ENCODE assay signal across 8 cellular contexts in the genomic region with DNA sequence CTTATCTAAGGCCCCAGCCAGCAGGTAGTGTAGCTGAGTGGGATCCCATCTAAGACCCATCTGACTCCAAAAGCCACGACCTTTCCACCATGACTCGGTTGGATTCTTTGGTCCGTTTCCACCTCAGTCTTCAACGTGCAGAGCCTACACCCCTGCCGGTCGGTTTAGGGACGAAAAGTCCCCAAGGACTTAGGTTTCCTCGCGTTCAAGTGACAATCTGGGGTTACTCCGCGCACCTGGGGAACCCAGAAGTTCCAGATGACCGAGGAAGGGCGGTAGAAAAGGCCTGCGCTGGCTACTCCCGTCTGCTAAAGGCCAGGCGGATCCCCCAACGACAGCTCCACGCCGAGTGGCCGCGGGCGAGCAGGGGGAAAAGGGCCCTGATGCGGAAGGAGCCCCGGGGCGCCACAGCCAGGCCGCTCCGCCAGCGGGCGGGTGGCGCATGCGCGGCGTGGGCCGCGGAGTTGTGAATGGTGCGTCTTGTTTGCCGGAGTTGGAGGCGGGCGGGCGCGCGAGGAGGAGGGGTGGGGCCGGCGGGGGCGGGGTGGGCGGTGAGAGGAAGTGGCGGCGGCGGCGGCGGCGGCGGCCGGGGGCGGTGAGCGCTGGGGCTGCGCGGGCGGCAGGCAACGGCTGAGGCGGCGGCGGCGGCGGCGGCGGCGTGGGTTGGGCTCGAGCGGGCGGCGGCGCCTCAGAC. TPM values are rescaled to one million over a fixed set of nuclear protein-coding genes. Genes with fewer than 3 reads are reported as not detected.
DNase-seq lines count a peak whose midpoint lies in the region; ATAC-seq and TF ChIP-seq lines count a peak whose summit lies in the region.

TSS of gene CBFB (plus strand) at position 595 of the 694 bp plus-strand sequence. CDS start 259 bp downstream, outside the sequence.

- peak; percentile 90 to 94 for ATAC-seq in activated naive CD4-positive, alpha-beta T cell treated with anti-CD3 and anti-CD28 coated beads, Interleukin-2, amount 50 U/mL, for 72 hours

- peak within 1 kb of the TSS; percentile 88 for H3K27ac ChIP-seq in osteoblast (ENCODE audit: low read depth, low read length)
- H3K27ac ChIP-seq in testis = peak within 1 kb of the TSS; percentile 94 to 98

- CTCF ChIA-PET in HEK293T (lab: Yijun Ruan, JAX) = interaction anchor here (1.2 kb wide), 1 partner anchor 10 kb away, joined by 9 read pairs; no protein-coding TSS in a partner anchor

- H3K36me3 Mint-ChIP-seq in activated naive CD4-positive, alpha-beta T cell treated with anti-CD3 and anti-CD28 coated beads, Interleukin-2, amount 50 U/mL, for 72 hours = peaks cover 24 to 29% of the 10 kb centered on the region in 2 donors

- peak within 1 kb of the TSS; percentile 99 for H2AFZ ChIP-seq in osteoblast (ENCODE audit: low read length)

- peak; percentile 99 for DNase-seq in GM06990 (ENCODE audit: extremely low read depth, insufficient read length)
- peak; percentile 98 for DNase-seq in HEK293T (ENCODE audit: extremely low spot score)
- peak; percentile 97 for DNase-seq in NB4 (ENCODE audit: low read depth)
- DNase-seq in SKM-1 (lab: John Stamatoyannopoulos, UW; ENCODE audit: unreplicated experiment) = peak; percentile 79
- peak; percentile 94 to 95 for DNase-seq in activated naive CD4-positive, alpha-beta T cell treated with anti-CD3 and anti-CD28 coated beads, Interleukin-2, amount 50 U/mL, for 72 hours (ENCODE audit: low spot score in 2 of 2)
- DNase-seq in glomerular visceral epithelial cell (ENCODE audit: extremely low spot score) = peak; percentile 94
- DNase-seq in osteoblast (ENCODE audit: insufficient read length, low spot score, missing footprints) = peak; percentile 99
- peak; percentile 95 for DNase-seq in testis

- H3K27me3 ChIP-seq in GM06990 (replicated peaks; ENCODE audit: control insufficient read depth, insufficient read depth, low read length) (no peaks in the 10 kb centered on the region), osteoblast (ENCODE audit: insufficient read depth, low read length) (no peaks in the 10 kb centered on the region), testis (no peaks in the 10 kb centered on the region)

- H4K20me1 ChIP-seq in osteoblast (ENCODE audit: insufficient read depth, low read length) = peaks cover 19% of the 10 kb centered on the region

- TF ChIP-seq CTCF in GM06990 (IDR thresholded peaks at IDR 0.05; ENCODE audit: insufficient read depth, low read length, poor library complexity, severe bottlenecking) = peak; percentile 22
- TF ChIP-seq CTCF in NB4 (IDR thresholded peaks at IDR 0.05; ENCODE audit: low read depth, low read length) = peak; percentile 1
- TF ChIP-seq CTCF in osteoblast (IDR thresholded peaks at IDR 0.05; ENCODE audit: extremely low read depth, low read depth, low read length) = no peak
- TF ChIP-seq CTCF in testis (IDR thresholded peaks at IDR 0.05) = no peak

- POLR2A ChIA-PET in HEK293T (lab: Yijun Ruan, JAX) = interaction anchor here (0.8 to 2.7 kb wide), 7 partner anchors 10 to 142 kb away, joined by 3 to 15 read pairs (median 5); partner anchors contain the start of gene NOL3

- H3K27ac Mint-ChIP-seq in activated naive CD4-positive, alpha-beta T cell treated with anti-CD3 and anti-CD28 coated beads, Interleukin-2, amount 50 U/mL, for 72 hours = peak within 1 kb of the TSS; percentile 89 to 93

- no peaks in the 10 kb centered on the region for H3K9me3 ChIP-seq in osteoblast (ENCODE audit: low read depth, low read length)
- H3K9me3 ChIP-seq in testis = no peaks in the 10 kb centered on the region

- H3K4me3 ChIP-seq in GM06990 (replicated peaks; ENCODE audit: low read depth, low read length) (peak within 1 kb of the TSS; percentile 89), NB4 (ENCODE audit: low read depth, low read length) (peak within 1 kb of the TSS; percentile 88), osteoblast (ENCODE audit: insufficient read depth, low read length) (peak within 1 kb of the TSS; percentile 79), testis (peak within 1 kb of the TSS; percentile 77 to 89)

- peaks cover 44% of the 10 kb centered on the region for H3K79me2 ChIP-seq in osteoblast (ENCODE audit: insufficient read depth, low read length)

- peak within 1 kb of the TSS; percentile 86 for H3K4me2 ChIP-seq in osteoblast (ENCODE audit: insufficient read depth, low read length)

- no peaks in the 10 kb centered on the region for H3K9me3 Mint-ChIP-seq in activated naive CD4-positive, alpha-beta T cell treated with anti-CD3 and anti-CD28 coated beads, Interleukin-2, amount 50 U/mL, for 72 hours

- WGBS in testis, 2 donors = 0 to 1% methylated on average over 6 to 50 of the region's 73 CpGs

- TF ChIP-seq POLR2A in NB4 (IDR thresholded peaks at IDR 0.05; ENCODE audit: extremely low read depth, insufficient read length) (peak; percentile 91), testis (IDR thresholded peaks at IDR 0.05) (no peak)

- no peaks in the 10 kb centered on the region for H3K36me3 ChIP-seq in GM06990 (ENCODE audit: control insufficient read depth, insufficient read depth, low read length)
- H3K36me3 ChIP-seq in osteoblast (ENCODE audit: insufficient read depth, low read length) = peaks cover 12% of the 10 kb centered on the region
- no peaks in the 10 kb centered on the region for H3K36me3 ChIP-seq in testis (ENCODE audit: low read depth, missing control alignments)

- intact Hi-C loops in testis (cut with DNase I; ENCODE audit: low total_unique reads) = no loop called here

- H3K4me1 ChIP-seq in osteoblast (ENCODE audit: insufficient read depth, low read length) (peaks cover 33% of the 10 kb centered on the region), testis (peaks cover 7% of the 10 kb centered on the region)

TF ChIP-seq in HEK293T, 16 proteins besides CTCF, POLR2A, EP300 and RAD21:
- TF ChIP-seq L3MBTL2 (conservative IDR thresholded peaks at IDR 0.05) (peak; percentile 52), ELF4 (IDR thresholded peaks at IDR 0.05) (peak; percentile 54; the same call in 1 of the 2 replicates), ARNT (IDR thresholded peaks at IDR 0.05) (no peak)

RNA-seq across cellular contexts. Expression of gene CBFB, which starts in this region (rescaled TPM):
- total RNA-seq in activated naive CD4-positive, alpha-beta T cell treated with anti-CD3 and anti-CD28 coated beads, Interleukin-2, amount 50 U/mL, for 72 hours = 100 to 1,000 TPM; 119 to 124 TPM
- total RNA-seq in osteoblast (61.3 and 63.0 TPM in 2 replicates), testis (10 to 100 TPM; 23.3 to 34.9 TPM)
- 15.3 TPM for polyA plus RNA-seq in testis (ENCODE audit: insufficient read depth, low read depth, low replicate concordance)

Comparison
In these comparisons a context has a peak if more than half of its experiments do, and no peak if none do; other contexts are left out.
1. Peak in every context shown above with its lines: DNase-seq, ATAC-seq, H3K4me3 ChIP-seq and H3K27ac ChIP-seq.
2. CTCF ChIP-seq: peak in GM06990 (single experiment) and NB4 (single experiment); none in osteoblast (single experiment) and testis (0 of 3).